ENCODE assay signal across 29 cellular contexts in the genomic region with DNA sequence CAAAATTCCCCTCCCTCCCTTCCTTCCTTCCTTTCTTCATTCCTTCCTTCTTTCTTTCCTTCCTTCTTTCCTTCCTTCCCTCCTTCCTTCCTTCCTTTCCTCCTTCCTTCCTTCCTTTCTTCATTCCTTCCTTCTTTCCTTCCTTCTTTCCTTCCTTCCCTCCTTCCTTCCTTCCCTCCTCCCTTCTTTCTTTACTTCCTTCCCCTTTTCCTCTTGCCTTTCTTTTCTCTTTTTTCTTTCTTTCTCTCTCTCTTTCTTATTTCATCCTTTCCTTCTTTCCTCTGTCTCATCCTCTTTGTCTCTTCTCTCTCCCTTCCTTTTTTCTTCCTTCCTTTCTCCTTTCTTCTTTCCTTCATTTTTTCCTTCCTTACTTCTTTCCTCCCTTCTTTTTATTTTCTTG.
"Had no signal": no experiment of that assay in that cellular context is flagged by ENCODE, and none has a peak within 500 bp of the region (broad histone marks: within the 10 kb centered on the region; RNA-seq: fewer than 3 reads in every experiment).

No MANE protein-coding gene starts in this region.

- H3K27me3 Mint-ChIP-seq: progenitor cell of endocrine pancreas; stimulated activated memory B cell treated with anti-CD40 and anti-IgM and Interleukin-4, amounts not matched to agents 10 μg/mL and 1 μg/mL and 100 μg/mL, for 72 hours; stimulated activated naive CD8-positive, alpha-beta T cell treated with anti-CD3 and anti-CD28 coated beads, Interleukin-15, amount 100 ng/mL, for 72 hours; type B pancreatic cell had no signal

- H3K27ac ChIP-seq: neural progenitor cell, ovary, parathyroid adenoma, psoas muscle, right lobe of liver, sigmoid colon, suprapubic skin, testis, tibial artery, transverse colon, upper lobe of right lung, uterus had no signal

- H3K36me3 ChIP-seq: neural progenitor cell, ovary, right lobe of liver, sigmoid colon, suprapubic skin, tibial artery, transverse colon, upper lobe of right lung, uterus had no signal

- H3K9me3 ChIP-seq: ovary, psoas muscle, right lobe of liver, sigmoid colon, suprapubic skin, testis, tibial artery, transverse colon, upper lobe of right lung, uterus had no signal

- H3K27me3 ChIP-seq: neural progenitor cell, ovary, right lobe of liver, sigmoid colon, suprapubic skin, testis, tibial artery, transverse colon, upper lobe of right lung, uterus had no signal

- H3K4me3 Mint-ChIP-seq: natural killer cell; nephron; neural progenitor cell; stimulated activated memory B cell treated with anti-CD40 and anti-IgM and Interleukin-4, amounts not matched to agents 10 μg/mL and 1 μg/mL and 100 μg/mL, for 72 hours; stimulated activated naive CD8-positive, alpha-beta T cell treated with anti-CD3 and anti-CD28 coated beads, Interleukin-15, amount 100 ng/mL, for 72 hours; type B pancreatic cell had no signal

- H3K36me3 Mint-ChIP-seq: stimulated activated memory B cell treated with anti-CD40 and anti-IgM and Interleukin-4, amounts not matched to agents 10 μg/mL and 1 μg/mL and 100 μg/mL, for 72 hours; type B pancreatic cell had no signal

- H3K4me1 Mint-ChIP-seq: natural killer cell; nephron; neural progenitor cell; stimulated activated memory B cell treated with anti-CD40 and anti-IgM and Interleukin-4, amounts not matched to agents 10 μg/mL and 1 μg/mL and 100 μg/mL, for 72 hours; stimulated activated naive CD8-positive, alpha-beta T cell treated with anti-CD3 and anti-CD28 coated beads, Interleukin-15, amount 100 ng/mL, for 72 hours had no signal

- H3K27ac Mint-ChIP-seq: natural killer cell; nephron; neural progenitor cell; progenitor cell of endocrine pancreas; stimulated activated memory B cell treated with anti-CD40 and anti-IgM and Interleukin-4, amounts not matched to agents 10 μg/mL and 1 μg/mL and 100 μg/mL, for 72 hours; stimulated activated naive CD8-positive, alpha-beta T cell treated with anti-CD3 and anti-CD28 coated beads, Interleukin-15, amount 100 ng/mL, for 72 hours; type B pancreatic cell had no signal

- H3K4me3 ChIP-seq: neural progenitor cell, ovary, psoas muscle, right lobe of liver, sigmoid colon, suprapubic skin, testis, tibial artery, transverse colon, upper lobe of right lung, uterus had no signal

- DNase-seq: natural killer cell; occipital lobe; ovary; posterior cingulate gyrus; psoas muscle; right cardiac atrium; right lobe of liver; sigmoid colon; small intestine; stimulated activated CD4-positive, alpha-beta T cell treated with anti-CD3 and anti-CD28 coated beads, Interleukin-15, amount 100 ng/mL, for 24 hours; stimulated activated CD4-positive, alpha-beta T cell treated with anti-CD3 and anti-CD28 coated beads, Interleukin-4, amount 100 ng/mL, for 1 hour; stimulated activated CD4-positive, alpha-beta T cell treated with anti-CD3 and anti-CD28 coated beads, Interleukin-4, amount 100 ng/mL, for 4 hours; stimulated activated CD8-positive, alpha-beta memory T cell treated with anti-CD3 and anti-CD28 coated beads, Interleukin-4, amount 100 ng/mL, for 48 hours; stimulated activated naive CD4-positive, alpha-beta T cell; stimulated activated naive CD8-positive, alpha-beta T cell treated with anti-CD3 and anti-CD28 coated beads, Interleukin-15, amount 100 ng/mL, for 72 hours; stimulated activated naive CD8-positive, alpha-beta T cell treated with anti-CD3 and anti-CD28 coated beads, Interleukin-15, Interleukin-2, amounts not matched to agents 100 U/mL and 50 U/mL, for 24 hours; substantia nigra; testis; tibial artery; transverse colon; upper lobe of right lung; uterus had no signal

- H3K4me1 ChIP-seq: neural progenitor cell, parathyroid adenoma, psoas muscle, right lobe of liver, sigmoid colon, suprapubic skin, testis, tibial artery, transverse colon, upper lobe of right lung, uterus had no signal

- H3K9me3 Mint-ChIP-seq: nephron, neural progenitor cell, type B pancreatic cell had no signal
